Comparison of ENCODE assay signal across 10 cellular contexts in the genomic region with DNA sequence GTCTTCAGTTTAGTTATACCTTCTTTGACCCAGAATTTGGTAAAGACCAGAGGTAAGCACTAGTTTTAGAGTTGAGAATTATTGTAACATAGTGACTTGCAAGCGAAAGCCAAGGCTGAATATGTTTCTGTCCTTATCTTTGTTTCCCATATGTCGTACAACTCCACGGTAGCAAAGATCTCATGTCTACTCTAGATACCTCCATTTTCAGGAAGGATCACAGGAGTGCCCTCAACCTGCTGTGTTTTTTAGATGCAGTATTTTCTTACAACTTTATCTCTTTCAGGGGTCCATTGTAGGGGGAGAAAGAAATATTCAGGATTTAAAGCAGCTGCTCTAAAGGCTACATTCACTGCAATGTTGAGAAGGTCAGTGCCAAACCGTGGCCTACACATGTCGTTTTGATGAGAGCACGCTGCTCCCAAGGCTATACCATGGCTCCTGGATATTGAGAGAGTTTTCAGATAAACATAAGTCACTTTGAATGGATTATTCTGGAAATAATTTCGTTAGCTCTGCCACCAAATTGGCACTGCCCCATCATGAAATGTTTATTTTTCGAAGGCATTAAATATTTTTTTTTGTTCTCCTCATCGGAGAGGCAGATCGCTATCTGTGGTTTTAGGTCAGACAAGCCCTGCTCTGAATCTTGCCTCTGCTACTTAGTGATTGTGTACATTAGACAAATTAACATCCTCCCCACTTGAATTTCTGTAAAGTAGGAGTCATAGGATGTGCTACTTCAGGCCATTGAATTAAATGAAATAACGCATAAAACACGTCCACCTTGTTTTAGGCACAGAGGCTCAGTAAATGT. TPM values are rescaled to one million over a fixed set of nuclear protein-coding genes. Genes with fewer than 3 reads are reported as not detected.
A peak's percentile ranks its signal among the peaks of the same experiment; 100 is the strongest.
DNase-seq lines count a peak whose midpoint lies in the region; ATAC-seq, FAIRE-seq and TF ChIP-seq lines count a peak whose summit lies in the region.
"Had no signal": no experiment of that assay in that cellular context is flagged by ENCODE, and none has a peak within 500 bp of the region (broad histone marks: within the 10 kb centered on the region; RNA-seq: fewer than 3 reads in every experiment).

No MANE protein-coding gene starts in this region.

- H3K27ac Mint-ChIP-seq in stimulated activated naive CD8-positive, alpha-beta T cell treated with anti-CD3 and anti-CD28 coated beads, Interleukin-15, Interleukin-2, amounts not matched to agents 100 ng/mL and 50 ng/mL, for 24 hours: peak overlapping the region; percentile 97

- FAIRE-seq in H54 (lab: Jason Lieb, UNC): no peak

- no peaks in the 10 kb centered on the region for H3K27me3 Mint-ChIP-seq in stimulated activated naive CD8-positive, alpha-beta T cell treated with anti-CD3 and anti-CD28 coated beads, Interleukin-15, Interleukin-2, amounts not matched to agents 100 ng/mL and 50 ng/mL, for 24 hours

- peaks cover 64% of the 10 kb centered on the region for H3K79me2 ChIP-seq in SU-DHL-6 (ENCODE audit: insufficient read depth, low read length)

- no peaks in the 10 kb centered on the region for H3K9me2 ChIP-seq in SU-DHL-6 (replicated peaks; ENCODE audit: insufficient read depth, low read length)

- 0 out of 2 replicates have a peak, but pooled peaks cover 6% of the 10 kb centered on the region for H4K20me1 ChIP-seq in SU-DHL-6 (ENCODE audit: low read depth, low read length)

- peaks cover 28% of the 10 kb centered on the region for H3F3A ChIP-seq in SU-DHL-6 (ENCODE audit: insufficient read depth)

- H3K27ac ChIP-seq in SU-DHL-6 (ENCODE audit: low read depth, low read length): peak overlapping the region; percentile 97
- no peak overlapping the region for H3K27ac ChIP-seq in right cardiac atrium (ENCODE audit: low read length)

- intact Hi-C loops in right cardiac atrium (cut with DNase I): no loop called here

- H3K36me3 ChIP-seq in SU-DHL-6 (ENCODE audit: low read length): peaks cover 27% of the 10 kb centered on the region

- no peaks in the 10 kb centered on the region for H3K27me3 ChIP-seq in SU-DHL-6 (ENCODE audit: low read length)
- H3K27me3 ChIP-seq in right cardiac atrium (ENCODE audit: control insufficient read depth, insufficient read depth): no peaks in the 10 kb centered on the region

- H3K9me3 ChIP-seq in SU-DHL-6 (ENCODE audit: insufficient read depth, low read length): no peaks in the 10 kb centered on the region; the same call in 1 of the 2 replicates
- no peaks in the 10 kb centered on the region for H3K9me3 ChIP-seq in right cardiac atrium (ENCODE audit: control insufficient read depth, low read length)

- H2AFZ ChIP-seq in SU-DHL-6 (ENCODE audit: low read depth, low read length, severe bottlenecking): peak overlapping the region; percentile 60

- peaks cover 76% of the 10 kb centered on the region for H3K4me1 Mint-ChIP-seq in stimulated activated naive CD8-positive, alpha-beta T cell treated with anti-CD3 and anti-CD28 coated beads, Interleukin-15, Interleukin-2, amounts not matched to agents 100 ng/mL and 50 ng/mL, for 24 hours (ENCODE audit: low read depth)

- H3K4me2 ChIP-seq in SU-DHL-6 (ENCODE audit: low read depth, low read length, poor library complexity, severe bottlenecking): peak overlapping the region; percentile 96

- peak overlapping the region; percentile 99 for H3K9ac ChIP-seq in SU-DHL-6 (ENCODE audit: low read length)

- H3K4me3 Mint-ChIP-seq in stimulated activated naive CD8-positive, alpha-beta T cell treated with anti-CD3 and anti-CD28 coated beads, Interleukin-15, Interleukin-2, amounts not matched to agents 100 ng/mL and 50 ng/mL, for 24 hours: peak overlapping the region; percentile 91

- 88% methylated on average over 12 of the region's 12 CpGs for WGBS in right cardiac atrium

- peaks cover 54% of the 10 kb centered on the region for H3K36me3 Mint-ChIP-seq in stimulated activated naive CD8-positive, alpha-beta T cell treated with anti-CD3 and anti-CD28 coated beads, Interleukin-15, Interleukin-2, amounts not matched to agents 100 ng/mL and 50 ng/mL, for 24 hours (ENCODE audit: low read depth)

- TF ChIP-seq CTCF in SU-DHL-6 (IDR thresholded peaks at IDR 0.05; ENCODE audit: insufficient read depth, low read length, poor library complexity, severe bottlenecking): no peak

- no peak for ATAC-seq in stimulated activated naive CD8-positive, alpha-beta T cell treated with anti-CD3 and anti-CD28 coated beads, Interleukin-15, Interleukin-2, amounts not matched to agents 100 U/mL and 50 U/mL, for 24 hours
- no peak for ATAC-seq in right cardiac atrium

- TF ChIP-seq POLR2A in erythroblast (IDR thresholded peaks at IDR 0.05; ENCODE audit: low read length): peak; percentile 51
- TF ChIP-seq POLR2A in H54 (IDR thresholded peaks at IDR 0.05; ENCODE audit: low read depth, low read length): no peak

- H3K4me3 ChIP-seq in SU-DHL-6 (ENCODE audit: insufficient read depth, low read length, poor library complexity, severe bottlenecking) (peak overlapping the region; percentile 90), right cardiac atrium (ENCODE audit: low read length) (no peak overlapping the region)

- H3K9me3 Mint-ChIP-seq in stimulated activated naive CD8-positive, alpha-beta T cell treated with anti-CD3 and anti-CD28 coated beads, Interleukin-15, Interleukin-2, amounts not matched to agents 100 ng/mL and 50 ng/mL, for 24 hours: peaks cover 3% of the 10 kb centered on the region

- no peaks in the 10 kb centered on the region for H3K4me1 ChIP-seq in right cardiac atrium (ENCODE audit: control insufficient read depth, insufficient read depth, low read length)

- no peak for DNase-seq in stimulated activated naive CD8-positive, alpha-beta T cell treated with anti-CD3 and anti-CD28 coated beads, Interleukin-15, Interleukin-2, amounts not matched to agents 100 U/mL and 50 U/mL, for 24 hours
- peak; percentile 88 to 95 for DNase-seq in erythroblast (lab: John Stamatoyannopoulos, UW)
- no peak for DNase-seq in H54 (ENCODE audit: insufficient read length, low spot score)
- no peak for DNase-seq in kidney glomerular epithelial cell (lab: John Stamatoyannopoulos, UW)
- DNase-seq in SHP77 (lab: John Stamatoyannopoulos, UW): no peak
- DNase-seq in right cardiac atrium: no peak
- DNase-seq: DMS79 treated with DMSO at 0.1 percent for 48 hours, posterior cingulate gyrus had no signal

RNA-seq across cellular contexts. Expression of gene RHBDD1, which starts 2.1 kb away (rescaled TPM):
- 10 to 100 TPM; 40.4 to 47.3 (median 41.1) TPM for total RNA-seq in right cardiac atrium
- 9.3 TPM for polyA plus RNA-seq in right cardiac atrium

RNA-seq across cellular contexts. Expression of gene IRS1, which starts 38.4 kb away (rescaled TPM):
- 10 to 100 TPM; 14.2 to 16.0 (median 15.0) TPM for total RNA-seq in right cardiac atrium
- 6.2 TPM for polyA plus RNA-seq in right cardiac atrium

Comparison
In these comparisons a context has a peak if more than half of its experiments do, and no peak if none do; other contexts are left out.
1. DNase-seq: peak in erythroblast (2 of 2); none in stimulated activated naive CD8-positive, alpha-beta T cell treated with anti-CD3 and anti-CD28 coated beads, Interleukin-15, Interleukin-2, amounts not matched to agents 100 U/mL and 50 U/mL, for 24 hours (single experiment), H54 (single experiment), kidney glomerular epithelial cell (single experiment), SHP77 (0 of 2) and right cardiac atrium (0 of 3).